ENCODE assay signal across 21 cellular contexts in genomic region chr11:40162901-40163300, GRCh38.
"Had no signal": no experiment of that assay in that cellular context is flagged by ENCODE, and none has a peak within 500 bp of the region (broad histone marks: within the 10 kb centered on the region; RNA-seq: fewer than 3 reads in every experiment).

No MANE protein-coding gene starts in this region.

- H2AFZ ChIP-seq: parathyroid adenoma had no signal

- DNase-seq: effector memory CD8-positive, alpha-beta T cell; esophagus squamous epithelium; foreskin fibroblast; glutamatergic neuron; islet precursor cell; natural killer cell; right lobe of liver; spleen; stimulated activated CD4-positive, alpha-beta T cell treated with anti-CD3 and anti-CD28 coated beads, Interleukin-15, amount 100 ng/mL, for 24 hours; stimulated activated CD4-positive, alpha-beta T cell treated with anti-CD3 and anti-CD28 coated beads, Interleukin-1b, Interleukin-23, amount 100 ng/mL, for 48 hours; stimulated activated CD4-positive, alpha-beta T cell treated with anti-CD3 and anti-CD28 coated beads, Interleukin-4, amount 100 ng/mL, for 24 hours; stimulated activated naive CD8-positive, alpha-beta T cell treated with anti-CD3 and anti-CD28 coated beads, Interleukin-15, amount 100 ng/mL, for 72 hours; testis; upper lobe of right lung had no signal

- ATAC-seq: effector memory CD8-positive, alpha-beta T cell; gastroesophageal sphincter; left lobe of liver; natural killer cell; right lobe of liver; stimulated activated memory B cell treated with anti-CD40 and anti-IgM and Interleukin-4, amounts not matched to agents 10 μg/mL and 1 μg/mL and 100 μg/mL, for 72 hours; stimulated activated naive CD8-positive, alpha-beta T cell treated with anti-CD3 and anti-CD28 coated beads, Interleukin-15, amount 100 ng/mL, for 72 hours; upper lobe of right lung had no signal

- H3K27me3 ChIP-seq: esophagus squamous epithelium, gastroesophageal sphincter, right lobe of liver, spleen, testis, tibial nerve, upper lobe of right lung had no signal

- H3K79me2 ChIP-seq: parathyroid adenoma had no signal

- H3K4me3 ChIP-seq: esophagus squamous epithelium, gastroesophageal sphincter, prostate gland, right lobe of liver, spleen, testis, tibial nerve, upper lobe of right lung had no signal

- H3K4me3 Mint-ChIP-seq: dendritic cell treated with granulocyte-macrophage colony-stimulating factor and Interleukin-4, amounts not matched to agents 40 ng/mL and 50 ng/mL, for 4 days; effector memory CD8-positive, alpha-beta T cell; natural killer cell; stimulated activated memory B cell treated with anti-CD40 and anti-IgM and Interleukin-4, amounts not matched to agents 10 μg/mL and 1 μg/mL and 100 μg/mL, for 72 hours; stimulated activated naive CD8-positive, alpha-beta T cell treated with anti-CD3 and anti-CD28 coated beads, Interleukin-15, amount 100 ng/mL, for 72 hours had no signal

- H3K36me3 ChIP-seq: esophagus squamous epithelium, gastroesophageal sphincter, prostate gland, right lobe of liver, spleen, upper lobe of right lung had no signal

- H3K9me3 ChIP-seq: prostate gland, right lobe of liver, testis, upper lobe of right lung had no signal

- H3K9ac ChIP-seq: parathyroid adenoma had no signal

- H3K4me1 Mint-ChIP-seq: natural killer cell; stimulated activated memory B cell treated with anti-CD40 and anti-IgM and Interleukin-4, amounts not matched to agents 10 μg/mL and 1 μg/mL and 100 μg/mL, for 72 hours; stimulated activated naive CD8-positive, alpha-beta T cell treated with anti-CD3 and anti-CD28 coated beads, Interleukin-15, amount 100 ng/mL, for 72 hours had no signal

- H3K27ac ChIP-seq: esophagus squamous epithelium, gastroesophageal sphincter, parathyroid adenoma, prostate gland, right lobe of liver, spleen, testis, tibial nerve, upper lobe of right lung had no signal

- H3K36me3 Mint-ChIP-seq: natural killer cell; stimulated activated memory B cell treated with anti-CD40 and anti-IgM and Interleukin-4, amounts not matched to agents 10 μg/mL and 1 μg/mL and 100 μg/mL, for 72 hours had no signal

- H3K27me3 Mint-ChIP-seq: dendritic cell treated with granulocyte-macrophage colony-stimulating factor and Interleukin-4, amounts not matched to agents 40 ng/mL and 50 ng/mL, for 4 days; effector memory CD8-positive, alpha-beta T cell; stimulated activated memory B cell treated with anti-CD40 and anti-IgM and Interleukin-4, amounts not matched to agents 10 μg/mL and 1 μg/mL and 100 μg/mL, for 72 hours; stimulated activated naive CD8-positive, alpha-beta T cell treated with anti-CD3 and anti-CD28 coated beads, Interleukin-15, amount 100 ng/mL, for 72 hours had no signal

- H3K27ac Mint-ChIP-seq: dendritic cell treated with granulocyte-macrophage colony-stimulating factor and Interleukin-4, amounts not matched to agents 40 ng/mL and 50 ng/mL, for 4 days; effector memory CD8-positive, alpha-beta T cell; natural killer cell; stimulated activated memory B cell treated with anti-CD40 and anti-IgM and Interleukin-4, amounts not matched to agents 10 μg/mL and 1 μg/mL and 100 μg/mL, for 72 hours; stimulated activated naive CD8-positive, alpha-beta T cell treated with anti-CD3 and anti-CD28 coated beads, Interleukin-15, amount 100 ng/mL, for 72 hours had no signal

- H3K4me1 ChIP-seq: esophagus squamous epithelium, gastroesophageal sphincter, parathyroid adenoma, prostate gland, right lobe of liver, spleen, testis, upper lobe of right lung had no signal
